ENCODE assay signal across 1 cellular context in the genomic region with DNA sequence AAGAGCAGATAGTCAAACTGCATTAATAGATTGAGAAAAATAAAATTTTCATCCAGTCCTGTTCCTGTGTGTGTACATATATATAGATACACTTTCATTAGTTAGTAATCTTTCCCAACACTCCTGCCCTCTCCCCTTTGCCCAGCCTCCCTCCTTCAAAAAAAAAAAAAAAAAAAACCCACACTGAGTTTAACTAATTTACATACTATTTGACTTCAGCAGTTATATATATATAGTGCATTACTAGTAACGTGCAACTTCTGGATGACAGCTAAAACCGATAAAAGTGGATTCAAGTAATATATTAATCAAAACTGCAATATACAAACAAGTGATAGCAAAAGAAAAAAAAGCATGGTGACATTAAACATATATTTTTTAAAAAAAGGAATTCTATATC.
TF ChIP-seq lines count a peak whose summit lies in the region.

No MANE protein-coding gene starts in this region.

TF ChIP-seq in GM23338, 12 proteins besides CTCF, POLR2A, EP300 and RAD21 (continued from another document):
- TF ChIP-seq, protein P1, sequence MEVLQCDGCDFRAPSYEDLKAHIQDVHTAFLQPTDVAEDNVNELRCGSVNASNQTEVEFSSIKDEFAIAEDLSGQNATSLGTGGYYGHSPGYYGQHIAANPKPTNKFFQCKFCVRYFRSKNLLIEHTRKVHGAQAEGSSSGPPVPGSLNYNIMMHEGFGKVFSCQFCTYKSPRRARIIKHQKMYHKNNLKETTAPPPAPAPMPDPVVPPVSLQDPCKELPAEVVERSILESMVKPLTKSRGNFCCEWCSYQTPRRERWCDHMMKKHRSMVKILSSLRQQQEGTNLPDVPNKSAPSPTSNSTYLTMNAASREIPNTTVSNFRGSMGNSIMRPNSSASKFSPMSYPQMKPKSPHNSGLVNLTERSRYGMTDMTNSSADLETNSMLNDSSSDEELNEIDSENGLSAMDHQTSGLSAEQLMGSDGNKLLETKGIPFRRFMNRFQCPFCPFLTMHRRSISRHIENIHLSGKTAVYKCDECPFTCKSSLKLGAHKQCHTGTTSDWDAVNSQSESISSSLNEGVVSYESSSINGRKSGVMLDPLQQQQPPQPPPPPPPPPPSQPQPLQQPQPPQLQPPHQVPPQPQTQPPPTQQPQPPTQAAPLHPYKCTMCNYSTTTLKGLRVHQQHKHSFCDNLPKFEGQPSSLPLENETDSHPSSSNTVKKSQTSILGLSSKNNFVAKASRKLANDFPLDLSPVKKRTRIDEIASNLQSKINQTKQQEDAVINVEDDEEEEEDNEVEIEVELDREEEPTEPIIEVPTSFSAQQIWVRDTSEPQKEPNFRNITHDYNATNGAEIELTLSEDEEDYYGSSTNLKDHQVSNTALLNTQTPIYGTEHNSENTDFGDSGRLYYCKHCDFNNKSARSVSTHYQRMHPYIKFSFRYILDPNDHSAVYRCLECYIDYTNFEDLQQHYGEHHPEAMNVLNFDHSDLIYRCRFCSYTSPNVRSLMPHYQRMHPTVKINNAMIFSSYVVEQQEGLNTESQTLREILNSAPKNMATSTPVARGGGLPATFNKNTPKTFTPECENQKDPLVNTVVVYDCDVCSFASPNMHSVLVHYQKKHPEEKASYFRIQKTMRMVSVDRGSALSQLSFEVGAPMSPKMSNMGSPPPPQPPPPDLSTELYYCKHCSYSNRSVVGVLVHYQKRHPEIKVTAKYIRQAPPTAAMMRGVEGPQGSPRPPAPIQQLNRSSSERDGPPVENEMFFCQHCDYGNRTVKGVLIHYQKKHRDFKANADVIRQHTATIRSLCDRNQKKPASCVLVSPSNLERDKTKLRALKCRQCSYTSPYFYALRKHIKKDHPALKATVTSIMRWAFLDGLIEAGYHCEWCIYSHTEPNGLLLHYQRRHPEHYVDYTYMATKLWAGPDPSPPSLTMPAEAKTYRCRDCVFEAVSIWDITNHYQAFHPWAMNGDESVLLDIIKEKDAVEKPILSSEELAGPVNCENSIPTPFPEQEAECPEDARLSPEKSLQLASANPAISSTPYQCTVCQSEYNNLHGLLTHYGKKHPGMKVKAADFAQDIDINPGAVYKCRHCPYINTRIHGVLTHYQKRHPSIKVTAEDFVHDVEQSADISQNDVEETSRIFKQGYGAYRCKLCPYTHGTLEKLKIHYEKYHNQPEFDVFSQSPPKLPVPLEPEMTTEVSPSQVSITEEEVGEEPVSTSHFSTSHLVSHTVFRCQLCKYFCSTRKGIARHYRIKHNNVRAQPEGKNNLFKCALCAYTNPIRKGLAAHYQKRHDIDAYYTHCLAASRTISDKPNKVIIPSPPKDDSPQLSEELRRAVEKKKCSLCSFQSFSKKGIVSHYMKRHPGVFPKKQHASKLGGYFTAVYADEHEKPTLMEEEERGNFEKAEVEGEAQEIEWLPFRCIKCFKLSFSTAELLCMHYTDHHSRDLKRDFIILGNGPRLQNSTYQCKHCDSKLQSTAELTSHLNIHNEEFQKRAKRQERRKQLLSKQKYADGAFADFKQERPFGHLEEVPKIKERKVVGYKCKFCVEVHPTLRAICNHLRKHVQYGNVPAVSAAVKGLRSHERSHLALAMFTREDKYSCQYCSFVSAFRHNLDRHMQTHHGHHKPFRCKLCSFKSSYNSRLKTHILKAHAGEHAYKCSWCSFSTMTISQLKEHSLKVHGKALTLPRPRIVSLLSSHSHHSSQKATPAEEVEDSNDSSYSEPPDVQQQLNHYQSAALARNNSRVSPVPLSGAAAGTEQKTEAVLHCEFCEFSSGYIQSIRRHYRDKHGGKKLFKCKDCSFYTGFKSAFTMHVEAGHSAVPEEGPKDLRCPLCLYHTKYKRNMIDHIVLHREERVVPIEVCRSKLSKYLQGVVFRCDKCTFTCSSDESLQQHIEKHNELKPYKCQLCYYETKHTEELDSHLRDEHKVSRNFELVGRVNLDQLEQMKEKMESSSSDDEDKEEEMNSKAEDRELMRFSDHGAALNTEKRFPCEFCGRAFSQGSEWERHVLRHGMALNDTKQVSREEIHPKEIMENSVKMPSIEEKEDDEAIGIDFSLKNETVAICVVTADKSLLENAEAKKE (CRISPR knock-in tag; IDR thresholded peaks at IDR 0.05): no peak
- TF ChIP-seq ZNF114 (CRISPR knock-in tag; IDR thresholded peaks at IDR 0.05): no peak
- no peak for TF ChIP-seq NANOG (IDR thresholded peaks at IDR 0.05; ENCODE audit: borderline replicate concordance)
